ENCODE assay signal across 27 cellular contexts in the genomic region with DNA sequence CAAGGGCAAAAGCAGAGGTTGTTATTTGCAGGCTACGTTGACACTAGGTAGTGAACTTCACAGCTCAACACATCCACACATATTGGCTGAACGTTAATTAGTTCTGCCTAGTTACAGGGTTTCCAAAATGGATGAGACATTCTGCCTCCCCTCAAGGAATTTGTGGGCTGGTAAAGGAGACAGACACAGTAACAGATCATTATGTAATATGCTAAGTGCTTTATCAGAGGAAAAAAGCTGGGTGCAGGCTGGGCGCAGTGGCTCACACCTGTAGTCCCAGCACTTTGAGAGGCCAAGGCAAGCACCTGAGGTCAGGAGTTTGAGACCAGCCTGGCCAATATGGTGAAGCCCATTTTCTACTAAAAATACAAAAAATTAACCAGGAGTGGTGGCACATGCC.
"Had no signal": no experiment of that assay in that cellular context is flagged by ENCODE, and none has a peak within 500 bp of the region (broad histone marks: within the 10 kb centered on the region; RNA-seq: fewer than 3 reads in every experiment).

No MANE protein-coding gene starts in this region.

- H3K27ac ChIP-seq: coronary artery, esophagus muscularis mucosa, foreskin keratinocyte, heart right ventricle, lower lobe of right lung, neutrophil, parathyroid adenoma, right atrium auricular region, thyroid gland had no signal

- H3K4me1 ChIP-seq: heart right ventricle, lower lobe of right lung, parathyroid adenoma, right atrium auricular region, thyroid gland had no signal

- H3K9me3 Mint-ChIP-seq: natural killer cell; stimulated activated naive CD8-positive, alpha-beta T cell treated with anti-CD3 and anti-CD28 coated beads, Interleukin-15, amount 100 ng/mL, for 72 hours had no signal

- H3K36me3 Mint-ChIP-seq: natural killer cell had no signal

- H3K4me3 Mint-ChIP-seq: natural killer cell; stimulated activated naive CD8-positive, alpha-beta T cell treated with anti-CD3 and anti-CD28 coated beads, Interleukin-15, amount 100 ng/mL, for 72 hours had no signal

- H3K36me3 ChIP-seq: esophagus muscularis mucosa, heart right ventricle, lower lobe of right lung, neutrophil, right atrium auricular region, thyroid gland had no signal

- H3K4me2 ChIP-seq: smooth muscle cell had no signal

- H3K27me3 Mint-ChIP-seq: progenitor cell of endocrine pancreas; stimulated activated naive CD8-positive, alpha-beta T cell treated with anti-CD3 and anti-CD28 coated beads, Interleukin-15, amount 100 ng/mL, for 72 hours had no signal

- DNase-seq: dermis blood vessel endothelial cell; effector memory CD4-positive, alpha-beta T cell; foreskin keratinocyte; glutamatergic neuron; heart right ventricle; left colon; left ventricle myocardium superior; lower lobe of right lung; natural killer cell; stimulated activated CD4-positive, alpha-beta T cell treated with anti-CD3 and anti-CD28 coated beads, Interleukin-12 subunit alpha, Interleukin-12 subunit beta, amount 100 ng/mL, for 4 hours; stimulated activated CD4-positive, alpha-beta T cell treated with anti-CD3 and anti-CD28 coated beads, Interleukin-1b, Interleukin-23, amount 100 ng/mL, for 48 hours; stimulated activated CD4-positive, alpha-beta T cell treated with anti-CD3 and anti-CD28 coated beads, Interleukin-4, amount 100 ng/mL, for 1 hour; stimulated activated CD8-positive, alpha-beta memory T cell treated with anti-CD3 and anti-CD28 coated beads, Interleukin-4, amount 100 ng/mL, for 48 hours; stimulated activated naive CD4-positive, alpha-beta T cell; stimulated activated naive CD8-positive, alpha-beta T cell treated with anti-CD3 and anti-CD28 coated beads, Interleukin-15, amount 100 ng/mL, for 72 hours; thyroid gland; trophoblast cell had no signal

- FAIRE-seq: endothelial cell of umbilical vein, islet of Langerhans had no signal

- H3K27ac Mint-ChIP-seq: natural killer cell; progenitor cell of endocrine pancreas; stimulated activated naive CD8-positive, alpha-beta T cell treated with anti-CD3 and anti-CD28 coated beads, Interleukin-15, amount 100 ng/mL, for 72 hours had no signal

- H3K9me3 ChIP-seq: esophagus muscularis mucosa, heart right ventricle, lower lobe of right lung, neutrophil, right atrium auricular region, thyroid gland had no signal

- ATAC-seq: foreskin keratinocyte; heart right ventricle; left colon; left ventricle myocardium superior; lower lobe of right lung; natural killer cell; sciatic nerve; stimulated activated naive CD8-positive, alpha-beta T cell treated with anti-CD3 and anti-CD28 coated beads, Interleukin-15, amount 100 ng/mL, for 72 hours had no signal

- H2AFZ ChIP-seq: parathyroid adenoma had no signal

- H3K4me3 ChIP-seq: coronary artery, esophagus muscularis mucosa, heart right ventricle, lower lobe of right lung, right atrium auricular region, smooth muscle cell, thyroid gland had no signal

- H3K27me3 ChIP-seq: esophagus muscularis mucosa, foreskin keratinocyte, heart right ventricle, neutrophil, right atrium auricular region, thyroid gland had no signal

- H3K9ac ChIP-seq: parathyroid adenoma had no signal

- H3K4me1 Mint-ChIP-seq: natural killer cell had no signal
